20 cellular contexts compared by ENCODE assay signal in the genomic region with DNA sequence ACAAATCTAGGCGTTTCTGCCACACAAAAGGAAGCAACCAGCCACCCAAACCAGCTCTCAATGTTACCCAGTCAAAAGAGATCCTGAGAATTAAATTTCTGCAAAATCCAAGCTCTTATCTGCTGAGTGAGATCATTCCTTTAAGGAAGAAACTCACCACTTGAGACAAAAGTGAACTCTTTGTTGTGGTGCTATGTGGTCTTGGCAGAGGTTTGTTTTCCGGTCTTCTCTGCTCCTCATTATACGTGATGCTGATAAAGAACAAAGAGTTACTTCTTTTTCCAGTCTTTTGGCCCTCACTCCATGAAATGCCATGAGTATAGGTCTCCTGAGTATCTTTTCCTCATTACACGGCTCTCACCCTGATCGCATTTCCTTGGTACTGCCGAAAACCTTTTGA.
DNase-seq lines count a peak whose midpoint lies in the region; ATAC-seq lines count a peak whose summit lies in the region.
"Had no signal": no experiment of that assay in that cellular context is flagged by ENCODE, and none has a peak within 500 bp of the region (broad histone marks: within the 10 kb centered on the region; RNA-seq: fewer than 3 reads in every experiment).

No MANE protein-coding gene starts in this region.

- H3K9me3 Mint-ChIP-seq in activated CD4-positive, alpha-beta T cell treated with anti-CD3 and anti-CD28 coated beads for 36 hours (ENCODE audit: low read depth): no peaks in the 10 kb centered on the region
- H3K9me3 Mint-ChIP-seq in stimulated activated naive CD8-positive, alpha-beta T cell treated with anti-CD3 and anti-CD28 coated beads, Interleukin-15, Interleukin-2, amounts not matched to agents 100 ng/mL and 50 ng/mL, for 24 hours: no peaks in the 10 kb centered on the region
- H3K9me3 Mint-ChIP-seq: brain, natural killer cell, WTC11 had no signal

- no peak for DNase-seq in activated CD4-positive, alpha-beta T cell treated with anti-CD3 and anti-CD28 coated beads for 36 hours
- no peak for DNase-seq in activated CD4-positive, alpha-beta T cell treated with anti-CD3 and anti-CD28 coated beads for 1 hour
- no peak for DNase-seq in stimulated activated naive CD8-positive, alpha-beta T cell treated with anti-CD3 and anti-CD28 coated beads, Interleukin-15, Interleukin-2, amounts not matched to agents 100 U/mL and 50 U/mL, for 24 hours
- peak; percentile 15 for DNase-seq in central memory CD4-positive, alpha-beta T cell
- DNase-seq in NCI-H2029 (lab: John Stamatoyannopoulos, UW) (no peak), LoVo (ENCODE audit: low spot score) (no peak), GDM1 (lab: John Stamatoyannopoulos, UW) (no peak)
- DNase-seq: DMS 273 treated with DMSO at 0.1 percent for 48 hours; GOT3; left ventricle myocardium superior; natural killer cell; NCI-H1694; NCI-H510A; stimulated activated CD4-positive, alpha-beta T cell treated with anti-CD3 and anti-CD28 coated beads, Interleukin-15, amount 100 ng/mL, for 24 hours had no signal

- peak; percentile 26 for ATAC-seq in activated CD4-positive, alpha-beta T cell treated with anti-CD3 and anti-CD28 coated beads for 36 hours
- no peak for ATAC-seq in stimulated activated naive CD8-positive, alpha-beta T cell treated with anti-CD3 and anti-CD28 coated beads, Interleukin-15, Interleukin-2, amounts not matched to agents 100 U/mL and 50 U/mL, for 24 hours
- ATAC-seq: HepG2, left ventricle myocardium superior, natural killer cell, Right ventricle myocardium inferior, WTC11 had no signal

- H3K36me3 Mint-ChIP-seq in activated CD4-positive, alpha-beta T cell treated with anti-CD3 and anti-CD28 coated beads for 36 hours (ENCODE audit: low read depth): no peaks in the 10 kb centered on the region
- H3K36me3 Mint-ChIP-seq in stimulated activated naive CD8-positive, alpha-beta T cell treated with anti-CD3 and anti-CD28 coated beads, Interleukin-15, Interleukin-2, amounts not matched to agents 100 ng/mL and 50 ng/mL, for 24 hours (ENCODE audit: low read depth): no peaks in the 10 kb centered on the region
- H3K36me3 Mint-ChIP-seq: CD4-positive, alpha-beta memory T cell; natural killer cell; WTC11 had no signal

- no peak overlapping the region for H3K4me3 Mint-ChIP-seq in activated CD4-positive, alpha-beta T cell treated with anti-CD3 and anti-CD28 coated beads for 36 hours
- H3K4me3 Mint-ChIP-seq in stimulated activated naive CD8-positive, alpha-beta T cell treated with anti-CD3 and anti-CD28 coated beads, Interleukin-15, Interleukin-2, amounts not matched to agents 100 ng/mL and 50 ng/mL, for 24 hours: no peak overlapping the region
- H3K4me3 Mint-ChIP-seq: brain, natural killer cell, WTC11 had no signal

- CTCF ChIA-PET in activated CD4-positive, alpha-beta T cell treated with anti-CD3 and anti-CD28 coated beads for 36 hours (lab: Charles Lee): interaction anchor here (0.7 to 1.0 kb wide), 3 partner anchors 16 to 68 kb away, joined by 3 read pairs; no protein-coding TSS in a partner anchor

- POLR2A ChIA-PET in activated CD4-positive, alpha-beta T cell treated with anti-CD3 and anti-CD28 coated beads for 36 hours (lab: Charles Lee): no interaction called here

- intact Hi-C loops in activated CD4-positive, alpha-beta T cell treated with anti-CD3 and anti-CD28 coated beads for 36 hours (cut with DNase I, micrococcal nuclease): no loop called here

- peaks cover 18% of the 10 kb centered on the region for H3K4me1 Mint-ChIP-seq in activated CD4-positive, alpha-beta T cell treated with anti-CD3 and anti-CD28 coated beads for 36 hours
- H3K4me1 Mint-ChIP-seq in stimulated activated naive CD8-positive, alpha-beta T cell treated with anti-CD3 and anti-CD28 coated beads, Interleukin-15, Interleukin-2, amounts not matched to agents 100 ng/mL and 50 ng/mL, for 24 hours (ENCODE audit: low read depth): peaks cover 21% of the 10 kb centered on the region
- H3K4me1 Mint-ChIP-seq: natural killer cell had no signal

- no peak overlapping the region for H3K27ac Mint-ChIP-seq in activated CD4-positive, alpha-beta T cell treated with anti-CD3 and anti-CD28 coated beads for 36 hours
- H3K27ac Mint-ChIP-seq in stimulated activated naive CD8-positive, alpha-beta T cell treated with anti-CD3 and anti-CD28 coated beads, Interleukin-15, Interleukin-2, amounts not matched to agents 100 ng/mL and 50 ng/mL, for 24 hours: peak overlapping the region; percentile 18
- H3K27ac Mint-ChIP-seq: brain; CD4-positive, alpha-beta memory T cell; natural killer cell had no signal

- peaks cover 37% of the 10 kb centered on the region for H3K27me3 Mint-ChIP-seq in activated CD4-positive, alpha-beta T cell treated with anti-CD3 and anti-CD28 coated beads for 36 hours
- H3K27me3 Mint-ChIP-seq in stimulated activated naive CD8-positive, alpha-beta T cell treated with anti-CD3 and anti-CD28 coated beads, Interleukin-15, Interleukin-2, amounts not matched to agents 100 ng/mL and 50 ng/mL, for 24 hours: peaks cover 31% of the 10 kb centered on the region
- H3K27me3 Mint-ChIP-seq: brain had no signal
